ENCODE assay signal across 29 cellular contexts in the genomic region with DNA sequence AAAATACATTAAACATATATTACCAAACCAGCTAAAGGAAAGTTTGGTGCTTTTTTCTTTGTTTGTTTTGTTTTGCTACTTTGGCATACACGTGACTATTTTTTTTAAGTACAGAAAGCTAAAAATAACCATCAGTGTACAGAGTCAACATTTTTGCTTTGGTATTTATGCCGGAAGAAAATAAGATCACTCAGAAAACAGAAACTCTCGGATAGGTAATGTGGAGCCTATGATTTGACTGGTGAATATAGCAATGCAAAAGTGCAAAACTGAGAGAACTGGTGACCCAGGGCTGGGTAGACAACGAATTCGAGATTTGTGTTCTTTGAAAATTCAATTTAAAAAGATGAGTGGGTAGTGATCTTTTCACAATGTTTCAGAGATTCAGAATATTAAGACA. TPM values are rescaled to one million over a fixed set of nuclear protein-coding genes. Genes with fewer than 3 reads are reported as not detected.
"Had no signal": no experiment of that assay in that cellular context is flagged by ENCODE, and none has a peak within 500 bp of the region (broad histone marks: within the 10 kb centered on the region; RNA-seq: fewer than 3 reads in every experiment).

No MANE protein-coding gene starts in this region.

- DNase-seq: activated CD4-positive, alpha-beta memory T cell treated with anti-CD3 and anti-CD28 coated beads for 36 hours; activated CD4-positive, alpha-beta T cell treated with anti-CD3 and anti-CD28 coated beads for 36 hours; activated CD4-positive, alpha-beta T cell treated with anti-CD3 and anti-CD28 coated beads, Interleukin-2, amount 10 ng/mL, durations not matched to agents 24 days and 14 days; activated CD4-positive, CD25-positive, alpha-beta regulatory T cell; activated CD4-positive, CD25-positive, alpha-beta regulatory T cell treated with anti-CD3 and anti-CD28 coated beads, Interleukin-2, amount 50 U/mL, for 72 hours; activated CD8-positive, alpha-beta memory T cell treated with anti-CD3 and anti-CD28 coated beads, Interleukin-2, amount 10 ng/mL, durations not matched to agents 7 days and 5 days; activated CD8-positive, alpha-beta memory T cell treated with anti-CD3 and anti-CD28 coated beads, Interleukin-2, amount 50 U/mL, for 4 hours; activated CD8-positive, alpha-beta T cell treated with anti-CD3 and anti-CD28 coated beads, Interleukin-2, amount 10 ng/mL, durations not matched to agents 7 days and 5 days; activated effector memory CD4-positive, alpha-beta T cell treated with anti-CD3 and anti-CD28 coated beads, Interleukin-2, amount 50 U/mL, for 16 hours; activated naive CD4-positive, alpha-beta T cell treated with anti-CD3 and anti-CD28 coated beads for 36 hours; activated naive CD8-positive, alpha-beta T cell treated with anti-CD3 and anti-CD28 coated beads for 36 hours; activated naive CD8-positive, alpha-beta T cell treated with anti-CD3 and anti-CD28 coated beads, Interleukin-2, amount 50 U/mL, for 24 hours; activated T-cell treated with anti-CD3 and anti-CD28 coated beads, Interleukin-2, amount 50 U/mL, for 1 hour; activated T-cell treated with anti-CD3 and anti-CD28 coated beads, Interleukin-2, amount 50 U/mL, for 48 hours; central memory CD4-positive, alpha-beta T cell; cerebellar nuclear complex; colonic mucosa; effector CD8-positive, alpha-beta T cell; foreskin keratinocyte; gastrocnemius medialis; glutamatergic neuron; heart left ventricle; T-helper 2 cell had no signal

- H3K27ac ChIP-seq: ascending aorta, breast epithelium, cardiac muscle cell, colonic mucosa, foreskin keratinocyte, gastrocnemius medialis, heart left ventricle had no signal

- H3K36me3 ChIP-seq: ascending aorta, breast epithelium, cardiac muscle cell, colonic mucosa, gastrocnemius medialis, heart left ventricle had no signal

- H3K4me1 ChIP-seq: breast epithelium, colonic mucosa, foreskin keratinocyte, gastrocnemius medialis, heart left ventricle had no signal

- H3K4me3 ChIP-seq: ascending aorta, breast epithelium, cardiac muscle cell, colonic mucosa, gastrocnemius medialis, heart left ventricle had no signal

- H3K27me3 ChIP-seq: ascending aorta, breast epithelium, cardiac muscle cell, colonic mucosa, foreskin keratinocyte, gastrocnemius medialis, heart left ventricle had no signal

- H3K9me3 ChIP-seq: ascending aorta, breast epithelium, colonic mucosa, gastrocnemius medialis, heart left ventricle had no signal

RNA-seq across cellular contexts. Expression of a gene that starts 29.6 kb away (rescaled TPM):
- total RNA-seq: activated CD4-positive, alpha-beta T cell treated with anti-CD3 and anti-CD28 coated beads for 36 hours; activated CD4-positive, alpha-beta T cell treated with anti-CD3 and anti-CD28 coated beads, Interleukin-2, amount 10 ng/mL, durations not matched to agents 24 days and 14 days; activated CD8-positive, alpha-beta memory T cell treated with anti-CD3 and anti-CD28 coated beads for 36 hours; activated CD8-positive, alpha-beta memory T cell treated with anti-CD3 and anti-CD28 coated beads, Interleukin-2, amount 10 ng/mL, durations not matched to agents 7 days and 5 days; activated CD8-positive, alpha-beta T cell treated with anti-CD3 and anti-CD28 coated beads, Interleukin-2, amount 10 ng/mL, durations not matched to agents 7 days and 5 days; activated T-helper 1 cell treated with anti-CD3 and anti-CD28 coated beads, Interleukin-12 subunit alpha, Interleukin-12 subunit beta, Interleukin-2, Interleukin-4 antibody, amounts not matched to agents 30 ng/mL and 10 ng/mL and 1 ng/mL, durations not matched to agents 14 hours and 24 hours and 36 hours; activated T-helper 2 cell treated with anti-CD3 and anti-CD28 coated beads, Interferon-gamma antibody, Interleukin-2, Interleukin-4, amounts not matched to agents 10 μg/mL and 5 μg/mL and 100 μg/mL, durations not matched to agents 14 hours and 24 hours and 36 hours had no signal
